Comparison of ENCODE assay signal across 11 cellular contexts in genomic region chr3:9884555-9885165, GRCh38. TPM values are rescaled to one million over a fixed set of nuclear protein-coding genes. Genes with fewer than 3 reads are reported as not detected.
DNase-seq lines count a peak whose midpoint lies in the region; ATAC-seq and TF ChIP-seq lines count a peak whose summit lies in the region.
"Had no signal": no experiment of that assay in that cellular context is flagged by ENCODE, and none has a peak within 500 bp of the region (broad histone marks: within the 10 kb centered on the region; RNA-seq: fewer than 3 reads in every experiment).

No MANE protein-coding gene starts in this region.

- RAD21 ChIA-PET in HCT116 (lab: Charles Lee; ENCODE audit: low non-redundant PET in 1 of 2, low total read pairs in 2 of 2, uncharacterized antibody in 2 of 2, unreplicated experiment in 2 of 2): no interaction called here

- H3K9me3 Mint-ChIP-seq in type B pancreatic cell: no peaks in the 10 kb centered on the region
- H3K9me3 Mint-ChIP-seq: activated CD4-positive, alpha-beta T cell treated with anti-CD3 and anti-CD28 coated beads, Interleukin-2, amount 10 ng/mL, durations not matched to agents 7 days and 5 days had no signal

- H3K4me2 ChIP-seq in HCT116 (ENCODE audit: low read length): peak overlapping the region; percentile 70

- no peaks in the 10 kb centered on the region for H3K9me3 ChIP-seq in HCT116 (ENCODE audit: control insufficient read depth in 1 of 2, insufficient read depth in 1 of 2, low read depth in 1 of 2, low read length in 2 of 2)

- peak overlapping the region; percentile 50 for H3K9ac ChIP-seq in HCT116 (ENCODE audit: low read length)

- no peaks in the 10 kb centered on the region for H3K36me3 ChIP-seq in HCT116 (ENCODE audit: control insufficient read depth in 1 of 2, insufficient read depth in 2 of 2, low read length in 2 of 2)
- H3K36me3 ChIP-seq: cardiac muscle cell had no signal

- peak overlapping the region; percentile 82 for H3K27ac ChIP-seq in HCT116 (ENCODE audit: low read depth, low read length)
- H3K27ac ChIP-seq: cardiac muscle cell had no signal

- H3K4me3 ChIP-seq in HCT116 (replicated peaks in 1 of 2; ENCODE audit: low read depth in 1 of 2, low read length in 2 of 2): peak overlapping the region in 1 of 2 experiments; percentile 34; a peak in 2 of 4 replicates
- H3K4me3 ChIP-seq: cardiac muscle cell had no signal

- TF ChIP-seq POLR2A in HCT116 (IDR thresholded peaks at IDR 0.05; ENCODE audit: borderline replicate concordance, extremely low read depth, insufficient read depth, insufficient read length): no peak

- no peaks in the 10 kb centered on the region for H3K36me3 Mint-ChIP-seq in type B pancreatic cell

- H3K27ac Mint-ChIP-seq in type B pancreatic cell: peak overlapping the region; percentile 82
- H3K27ac Mint-ChIP-seq: activated CD4-positive, alpha-beta T cell treated with anti-CD3 and anti-CD28 coated beads, Interleukin-2, amount 10 ng/mL, durations not matched to agents 7 days and 5 days had no signal

- CTCF ChIA-PET in HCT116 (lab: Charles Lee): interaction anchor here (1.1 to 3.2 kb wide), 3 partner anchors 48 to 438 kb away, joined by 3 to 10 read pairs (median 4); partner anchors contain the start of gene CRELD1

- ATAC-seq in HCT116 (peak; percentile 93), SK-N-SH treated with all-trans-retinoic acid at 6 μM for 48 hours (peak; percentile 95), GM18498 (IDR thresholded peaks at IDR 0.05; ENCODE audit: unreplicated experiment) (no peak)

- no peaks in the 10 kb centered on the region for H3K27me3 Mint-ChIP-seq in type B pancreatic cell

- peak; percentile 89 for DNase-seq in HCT116 (ENCODE audit: low read depth, low spot score)
- peak; percentile 91 for DNase-seq in hepatic stellate cell (ENCODE audit: low spot score)
- DNase-seq in type B pancreatic cell (ENCODE audit: extremely low spot score, unreplicated experiment): no peak
- no peak for DNase-seq in activated CD8-positive, alpha-beta memory T cell treated with anti-CD3 and anti-CD28 coated beads, Interleukin-2, amount 50 U/mL, for 48 hours
- no peak for DNase-seq in NOMO-1 treated with DMSO at 0.1 percent for 48 hours (lab: John Stamatoyannopoulos, UW; ENCODE audit: unreplicated experiment)
- DNase-seq: activated CD4-positive, alpha-beta T cell treated with anti-CD3 and anti-CD28 coated beads, Interleukin-2, amount 10 ng/mL, durations not matched to agents 7 days and 5 days; retina; stimulated activated naive CD4-positive, alpha-beta T cell had no signal

- peak overlapping the region; percentile 82 for H2AFZ ChIP-seq in HCT116 (ENCODE audit: low read depth, low read length, poor library complexity, severe bottlenecking)

- POLR2A ChIA-PET in HCT116 (lab: Charles Lee): interaction anchor here (1.2 to 1.6 kb wide), 5 partner anchors 9 to 92 kb away, joined by 4 to 6 read pairs (median 6); partner anchors contain the start of genes ARPC4, CRELD1 and IL17RE

- H3K4me1 ChIP-seq in HCT116 (ENCODE audit: control insufficient read depth in 1 of 2, insufficient read depth in 2 of 2, low read length in 2 of 2): peaks cover 17 to 31% of the 10 kb centered on the region in 2 experiments

- peak; percentile 28; the same call in 1 of the 2 replicates for TF ChIP-seq RAD21 in HCT116 (IDR thresholded peaks at IDR 0.05; ENCODE audit: low read depth)

- H3K4me1 Mint-ChIP-seq in type B pancreatic cell (ENCODE audit: unreplicated experiment): no peaks in the 10 kb centered on the region

- BruUV-seq in HCT116 (replicated peaks; lab: Mats Ljungman, UMichigan): TSS peak; percentile 99

- intact Hi-C loops in HCT116 (cut with micrococcal nuclease): no loop called here

- peak overlapping the region; percentile 59 for H3K4me3 Mint-ChIP-seq in type B pancreatic cell
- H3K4me3 Mint-ChIP-seq: activated CD4-positive, alpha-beta T cell treated with anti-CD3 and anti-CD28 coated beads, Interleukin-2, amount 10 ng/mL, durations not matched to agents 7 days and 5 days had no signal

- no peaks in the 10 kb centered on the region for H3K9me2 ChIP-seq in HCT116 (ENCODE audit: insufficient read depth)

- TF ChIP-seq CTCF in HCT116 (IDR thresholded peaks at IDR 0.05 in 2 of 3, conservative IDR thresholded peaks at IDR 0.05 in 1 of 3; ENCODE audit: borderline replicate concordance in 1 of 3, insufficient read depth in 1 of 3, low read depth in 2 of 3, low read length in 2 of 3): peak in 1 of 3 experiments; percentile 4; a peak in 1 of 6 replicates
- TF ChIP-seq CTCF in type B pancreatic cell (conservative IDR thresholded peaks at IDR 0.05): no peak

- no peaks in the 10 kb centered on the region for H3K27me3 ChIP-seq in HCT116 (ENCODE audit: insufficient read depth, low read length)
- H3K27me3 ChIP-seq: cardiac muscle cell had no signal

- H3K79me2 ChIP-seq in HCT116 (ENCODE audit: insufficient read depth, low read length): no peaks in the 10 kb centered on the region

- no peaks in the 10 kb centered on the region for H4K20me1 ChIP-seq in HCT116 (ENCODE audit: insufficient read depth)

TF ChIP-seq in HCT116, 20 proteins besides CTCF, POLR2A, EP300 and RAD21 (continues in another document):
- TF ChIP-seq ZFX (IDR thresholded peaks at IDR 0.05): no peak
- TF ChIP-seq EZH2phosphoT487 (IDR thresholded peaks at IDR 0.05; ENCODE audit: borderline replicate concordance): no peak
- TF ChIP-seq ZBTB33 (IDR thresholded peaks at IDR 0.05; ENCODE audit: extremely low read depth, insufficient replicate concordance, low read length): no peak
- peak; percentile 62 for TF ChIP-seq POLR2AphosphoS5 (IDR thresholded peaks at IDR 0.05; ENCODE audit: low read depth, low read length)
- TF ChIP-seq ELF1 (IDR thresholded peaks at IDR 0.05; ENCODE audit: borderline replicate concordance, low read depth): no peak
- TF ChIP-seq SP1 (IDR thresholded peaks at IDR 0.05; ENCODE audit: low read depth): peak; percentile 69
- TF ChIP-seq, protein P1, sequence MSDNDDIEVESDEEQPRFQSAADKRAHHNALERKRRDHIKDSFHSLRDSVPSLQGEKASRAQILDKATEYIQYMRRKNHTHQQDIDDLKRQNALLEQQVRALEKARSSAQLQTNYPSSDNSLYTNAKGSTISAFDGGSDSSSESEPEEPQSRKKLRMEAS (IDR thresholded peaks at IDR 0.05): peak; percentile 66
- peak; percentile 88 for TF ChIP-seq JUND (IDR thresholded peaks at IDR 0.05)

TF ChIP-seq in SK-N-SH treated with all-trans-retinoic acid at 6 μM for 48 hours, 23 proteins besides CTCF, POLR2A, EP300 and RAD21:
- peak; percentile 39; the same call in 1 of the 2 replicates for TF ChIP-seq ZFP3 (CRISPR knock-in tag; IDR thresholded peaks at IDR 0.05)
- TF ChIP-seq, protein P2, sequence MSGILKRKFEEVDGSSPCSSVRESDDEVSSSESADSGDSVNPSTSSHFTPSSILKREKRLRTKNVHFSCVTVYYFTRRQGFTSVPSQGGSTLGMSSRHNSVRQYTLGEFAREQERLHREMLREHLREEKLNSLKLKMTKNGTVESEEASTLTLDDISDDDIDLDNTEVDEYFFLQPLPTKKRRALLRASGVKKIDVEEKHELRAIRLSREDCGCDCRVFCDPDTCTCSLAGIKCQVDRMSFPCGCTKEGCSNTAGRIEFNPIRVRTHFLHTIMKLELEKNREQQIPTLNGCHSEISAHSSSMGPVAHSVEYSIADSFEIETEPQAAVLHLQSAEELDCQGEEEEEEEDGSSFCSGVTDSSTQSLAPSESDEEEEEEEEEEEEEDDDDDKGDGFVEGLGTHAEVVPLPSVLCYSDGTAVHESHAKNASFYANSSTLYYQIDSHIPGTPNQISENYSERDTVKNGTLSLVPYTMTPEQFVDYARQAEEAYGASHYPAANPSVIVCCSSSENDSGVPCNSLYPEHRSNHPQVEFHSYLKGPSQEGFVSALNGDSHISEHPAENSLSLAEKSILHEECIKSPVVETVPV (CRISPR knock-in tag; IDR thresholded peaks at IDR 0.05): no peak
- TF ChIP-seq OSR1 (CRISPR knock-in tag; IDR thresholded peaks at IDR 0.05): no peak
- TF ChIP-seq, protein P3, sequence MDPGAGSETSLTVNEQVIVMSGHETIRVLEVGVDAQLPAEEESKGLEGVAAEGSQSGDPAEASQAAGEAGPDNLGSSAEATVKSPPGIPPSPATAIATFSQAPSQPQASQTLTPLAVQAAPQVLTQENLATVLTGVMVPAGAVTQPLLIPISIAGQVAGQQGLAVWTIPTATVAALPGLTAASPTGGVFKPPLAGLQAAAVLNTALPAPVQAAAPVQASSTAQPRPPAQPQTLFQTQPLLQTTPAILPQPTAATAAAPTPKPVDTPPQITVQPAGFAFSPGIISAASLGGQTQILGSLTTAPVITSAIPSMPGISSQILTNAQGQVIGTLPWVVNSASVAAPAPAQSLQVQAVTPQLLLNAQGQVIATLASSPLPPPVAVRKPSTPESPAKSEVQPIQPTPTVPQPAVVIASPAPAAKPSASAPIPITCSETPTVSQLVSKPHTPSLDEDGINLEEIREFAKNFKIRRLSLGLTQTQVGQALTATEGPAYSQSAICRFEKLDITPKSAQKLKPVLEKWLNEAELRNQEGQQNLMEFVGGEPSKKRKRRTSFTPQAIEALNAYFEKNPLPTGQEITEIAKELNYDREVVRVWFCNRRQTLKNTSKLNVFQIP (CRISPR knock-in tag; IDR thresholded peaks at IDR 0.05; ENCODE audit: borderline replicate concordance, low read depth): no peak

RNA-seq across cellular contexts. Expression of gene CIDEC, which starts 4.6 kb away (rescaled TPM):
- total RNA-seq in HCT116 (2021; ENCODE audit: unreplicated experiment) (not detected), type B pancreatic cell (ENCODE audit: low replicate concordance) (0.60 and 1.6 TPM in 2 replicates)
- 0.07 and 0.09 TPM in 2 replicates for polyA plus RNA-seq in HCT116 (2012)
- total RNA-seq: activated CD4-positive, alpha-beta T cell treated with anti-CD3 and anti-CD28 coated beads, Interleukin-2, amount 10 ng/mL, durations not matched to agents 7 days and 5 days; cardiac muscle cell had no signal

RNA-seq across cellular contexts. Expression of gene JAGN1, which starts 5.8 kb away (rescaled TPM):
- 33.4 TPM for total RNA-seq in HCT116 (2021; ENCODE audit: unreplicated experiment)
- 35.8 and 40.4 TPM in 2 replicates for polyA plus RNA-seq in HCT116 (2012)
- total RNA-seq in type B pancreatic cell (ENCODE audit: low replicate concordance): 35.4 and 40.4 TPM in 2 replicates

RNA-seq across cellular contexts. Expression of gene IL17RE, which starts 18.0 kb away (rescaled TPM):
- total RNA-seq in HCT116 (2021; ENCODE audit: unreplicated experiment) (14.3 TPM), type B pancreatic cell (ENCODE audit: low replicate concordance) (13.6 and 24.3 TPM in 2 replicates)
- 12.8 and 12.9 TPM in 2 replicates for polyA plus RNA-seq in HCT116 (2012)

RNA-seq across cellular contexts. Expression of gene IL17RC, which starts 32.2 kb away (rescaled TPM):
- total RNA-seq in HCT116 (2021; ENCODE audit: unreplicated experiment): 17.6 TPM
- 12.5 and 14.5 TPM in 2 replicates for polyA plus RNA-seq in HCT116 (2012)
- 22.6 and 30.0 TPM in 2 replicates for total RNA-seq in type B pancreatic cell (ENCODE audit: low replicate concordance)

RNA-seq across cellular contexts. Expression of gene RPUSD3, which starts 40.9 kb away (rescaled TPM):
- total RNA-seq in HCT116 (2021; ENCODE audit: unreplicated experiment) (58.0 TPM), type B pancreatic cell (ENCODE audit: low replicate concordance) (50.9 and 55.0 TPM in 2 replicates)
- polyA plus RNA-seq in HCT116 (2012): 61.1 and 64.6 TPM in 2 replicates

Comparison
In these comparisons a context has a peak if more than half of its experiments do, and no peak if none do; other contexts are left out.
1. DNase-seq: peak in HCT116 (single experiment) and hepatic stellate cell (single experiment); none in type B pancreatic cell (single experiment), activated CD8-positive, alpha-beta memory T cell treated with anti-CD3 and anti-CD28 coated beads, Interleukin-2, amount 50 U/mL, for 48 hours (single experiment) and NOMO-1 treated with DMSO at 0.1 percent for 48 hours (single experiment).